Comparison of ENCODE assay signal across 1 cellular context in the genomic region with DNA sequence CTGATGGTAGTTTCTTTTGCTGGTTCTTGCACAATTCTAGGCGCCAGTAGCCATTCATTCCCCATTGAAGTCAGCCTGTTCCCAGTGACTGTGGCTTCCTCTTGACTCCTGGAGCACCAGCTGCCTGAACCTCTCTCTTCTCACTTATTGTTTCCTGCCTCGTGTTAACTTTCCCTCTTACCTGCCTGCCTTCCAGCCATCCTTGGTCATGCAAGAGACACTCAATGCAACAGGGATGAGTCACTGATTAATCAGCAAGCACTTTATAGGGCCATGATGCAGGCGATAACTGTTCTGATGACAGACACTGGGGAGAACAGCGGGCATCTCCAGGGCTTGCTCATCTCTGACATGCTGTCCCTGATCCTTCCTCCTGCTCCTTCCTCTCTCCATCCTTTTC.
A peak's percentile ranks its signal among the peaks of the same experiment; 100 is the strongest.
TF ChIP-seq lines count a peak whose summit lies in the region.

No MANE protein-coding gene starts in this region.

TF ChIP-seq in HCT116, 20 proteins besides CTCF, POLR2A, EP300 and RAD21 (continued from another document):
- TF ChIP-seq, protein P1, sequence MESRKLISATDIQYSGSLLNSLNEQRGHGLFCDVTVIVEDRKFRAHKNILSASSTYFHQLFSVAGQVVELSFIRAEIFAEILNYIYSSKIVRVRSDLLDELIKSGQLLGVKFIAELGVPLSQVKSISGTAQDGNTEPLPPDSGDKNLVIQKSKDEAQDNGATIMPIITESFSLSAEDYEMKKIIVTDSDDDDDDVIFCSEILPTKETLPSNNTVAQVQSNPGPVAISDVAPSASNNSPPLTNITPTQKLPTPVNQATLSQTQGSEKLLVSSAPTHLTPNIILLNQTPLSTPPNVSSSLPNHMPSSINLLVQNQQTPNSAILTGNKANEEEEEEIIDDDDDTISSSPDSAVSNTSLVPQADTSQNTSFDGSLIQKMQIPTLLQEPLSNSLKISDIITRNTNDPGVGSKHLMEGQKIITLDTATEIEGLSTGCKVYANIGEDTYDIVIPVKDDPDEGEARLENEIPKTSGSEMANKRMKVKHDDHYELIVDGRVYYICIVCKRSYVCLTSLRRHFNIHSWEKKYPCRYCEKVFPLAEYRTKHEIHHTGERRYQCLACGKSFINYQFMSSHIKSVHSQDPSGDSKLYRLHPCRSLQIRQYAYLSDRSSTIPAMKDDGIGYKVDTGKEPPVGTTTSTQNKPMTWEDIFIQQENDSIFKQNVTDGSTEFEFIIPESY (IDR thresholded peaks at IDR 0.05; ENCODE audit: extremely low read depth, insufficient replicate concordance, low read length), result no peak
- TF ChIP-seq JUND (IDR thresholded peaks at IDR 0.05) (peak; percentile 58), POLR2AphosphoS5 (IDR thresholded peaks at IDR 0.05; ENCODE audit: low read depth, low read length) (no peak), ZFX (IDR thresholded peaks at IDR 0.05) (no peak), ELF1 (IDR thresholded peaks at IDR 0.05; ENCODE audit: borderline replicate concordance, low read depth) (no peak), EZH2phosphoT487 (IDR thresholded peaks at IDR 0.05; ENCODE audit: borderline replicate concordance) (no peak), SRF (IDR thresholded peaks at IDR 0.05; ENCODE audit: low read depth) (peak; percentile 56), EGR1 (IDR thresholded peaks at IDR 0.05; ENCODE audit: low read depth) (no peak), ZNF274 (IDR thresholded peaks at IDR 0.05; ENCODE audit: low read depth, low read length) (no peak), TCF7L2 (IDR thresholded peaks at IDR 0.05; ENCODE audit: borderline replicate concordance, extremely low read depth, insufficient read depth, insufficient read length) (no peak), CBX3 (IDR thresholded peaks at IDR 0.05; ENCODE audit: low read depth) (peak; percentile 59; the same call in 1 of the 2 replicates), FOSL1 (IDR thresholded peaks at IDR 0.05; ENCODE audit: low read depth) (peak; percentile 80), YY1 (IDR thresholded peaks at IDR 0.05; ENCODE audit: extremely low read depth, insufficient replicate concordance, low read depth, low read length) (no peak)
- TF ChIP-seq, protein P2, sequence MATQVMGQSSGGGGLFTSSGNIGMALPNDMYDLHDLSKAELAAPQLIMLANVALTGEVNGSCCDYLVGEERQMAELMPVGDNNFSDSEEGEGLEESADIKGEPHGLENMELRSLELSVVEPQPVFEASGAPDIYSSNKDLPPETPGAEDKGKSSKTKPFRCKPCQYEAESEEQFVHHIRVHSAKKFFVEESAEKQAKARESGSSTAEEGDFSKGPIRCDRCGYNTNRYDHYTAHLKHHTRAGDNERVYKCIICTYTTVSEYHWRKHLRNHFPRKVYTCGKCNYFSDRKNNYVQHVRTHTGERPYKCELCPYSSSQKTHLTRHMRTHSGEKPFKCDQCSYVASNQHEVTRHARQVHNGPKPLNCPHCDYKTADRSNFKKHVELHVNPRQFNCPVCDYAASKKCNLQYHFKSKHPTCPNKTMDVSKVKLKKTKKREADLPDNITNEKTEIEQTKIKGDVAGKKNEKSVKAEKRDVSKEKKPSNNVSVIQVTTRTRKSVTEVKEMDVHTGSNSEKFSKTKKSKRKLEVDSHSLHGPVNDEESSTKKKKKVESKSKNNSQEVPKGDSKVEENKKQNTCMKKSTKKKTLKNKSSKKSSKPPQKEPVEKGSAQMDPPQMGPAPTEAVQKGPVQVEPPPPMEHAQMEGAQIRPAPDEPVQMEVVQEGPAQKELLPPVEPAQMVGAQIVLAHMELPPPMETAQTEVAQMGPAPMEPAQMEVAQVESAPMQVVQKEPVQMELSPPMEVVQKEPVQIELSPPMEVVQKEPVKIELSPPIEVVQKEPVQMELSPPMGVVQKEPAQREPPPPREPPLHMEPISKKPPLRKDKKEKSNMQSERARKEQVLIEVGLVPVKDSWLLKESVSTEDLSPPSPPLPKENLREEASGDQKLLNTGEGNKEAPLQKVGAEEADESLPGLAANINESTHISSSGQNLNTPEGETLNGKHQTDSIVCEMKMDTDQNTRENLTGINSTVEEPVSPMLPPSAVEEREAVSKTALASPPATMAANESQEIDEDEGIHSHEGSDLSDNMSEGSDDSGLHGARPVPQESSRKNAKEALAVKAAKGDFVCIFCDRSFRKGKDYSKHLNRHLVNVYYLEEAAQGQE (IDR thresholded peaks at IDR 0.05; ENCODE audit: low read depth), result no peak
- TF ChIP-seq, protein P3, sequence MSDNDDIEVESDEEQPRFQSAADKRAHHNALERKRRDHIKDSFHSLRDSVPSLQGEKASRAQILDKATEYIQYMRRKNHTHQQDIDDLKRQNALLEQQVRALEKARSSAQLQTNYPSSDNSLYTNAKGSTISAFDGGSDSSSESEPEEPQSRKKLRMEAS (IDR thresholded peaks at IDR 0.05), result peak; percentile 77
- TF ChIP-seq, protein P4, sequence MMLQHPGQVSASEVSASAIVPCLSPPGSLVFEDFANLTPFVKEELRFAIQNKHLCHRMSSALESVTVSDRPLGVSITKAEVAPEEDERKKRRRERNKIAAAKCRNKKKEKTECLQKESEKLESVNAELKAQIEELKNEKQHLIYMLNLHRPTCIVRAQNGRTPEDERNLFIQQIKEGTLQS (IDR thresholded peaks at IDR 0.05), result 0 out of 2 replicates have a peak, but pooled peaks have one; percentile 32
